In the genomic region with DNA sequence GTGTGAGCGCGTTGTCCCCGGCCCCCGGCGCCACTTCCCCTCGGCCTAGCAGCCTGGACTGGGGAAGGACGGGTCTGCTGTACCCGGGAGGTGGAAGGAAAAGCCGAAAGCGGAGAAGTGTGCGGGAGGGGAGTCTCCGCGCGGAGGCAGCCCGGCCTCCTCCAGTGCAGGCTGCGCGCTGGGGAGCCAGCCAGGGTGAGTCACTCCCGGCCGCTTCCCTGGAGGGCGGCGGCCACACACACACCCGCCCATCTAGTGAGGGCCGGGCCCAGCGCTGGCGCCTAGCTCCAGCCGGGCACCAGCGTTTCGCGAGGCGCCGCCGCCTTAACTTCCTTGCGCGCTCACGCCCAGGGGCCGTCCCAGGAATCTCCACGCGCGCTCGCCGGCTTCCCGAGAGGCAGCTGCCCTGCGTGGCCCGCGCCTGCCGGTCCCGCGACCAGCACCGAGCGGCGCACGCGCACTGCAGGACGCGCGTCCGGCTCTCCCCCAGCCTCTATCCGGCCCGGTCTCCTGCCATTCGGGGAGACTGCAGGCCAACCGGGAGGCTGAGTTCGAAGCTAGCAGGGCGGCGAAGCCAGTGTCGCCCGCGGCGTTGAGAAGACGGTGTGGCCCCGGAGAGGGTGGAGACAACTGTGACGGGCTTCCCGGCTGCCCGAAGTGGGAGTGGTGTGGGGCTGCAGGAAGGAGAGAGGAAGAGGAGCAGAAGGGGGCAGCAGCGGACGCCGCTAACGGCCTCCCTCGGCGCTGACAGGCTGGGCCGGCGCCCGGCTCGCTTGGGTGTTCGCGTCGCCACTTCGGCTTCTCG, we compare ENCODE assay signal across 8 cellular contexts. TPM values are rescaled to one million over a fixed set of nuclear protein-coding genes. Genes with fewer than 3 reads are reported as not detected.
DNase-seq lines count a peak whose midpoint lies in the region; TF ChIP-seq lines count a peak whose summit lies in the region.

A gene (plus strand): TSS at position 702 of the 805 bp plus-strand sequence. CDS start 36,716 bp downstream, outside the sequence.

- no peak within 1 kb of the TSS for H2BK15ac ChIP-seq in H9 (ENCODE audit: low read depth, low read length)

- no CpG with 5 or more reads among the region's 88 CpGs for WGBS in H9 (ENCODE audit: extremely low coverage, insufficient read length, low lambda C conversion rate)
- under 1% methylated on average over 88 of the region's 88 CpGs for WGBS in thymus

- DNase-seq in GF-D8 (lab: John Stamatoyannopoulos, UW) (peak; percentile 90), H9 (peak; percentile 91), M059J (ENCODE audit: low read depth) (peak; percentile 97), SK-N-DZ (ENCODE audit: low spot score) (peak; percentile 80), glomerular visceral epithelial cell (ENCODE audit: extremely low spot score) (peak; percentile 94), osteocyte (ENCODE audit: extremely low spot score, unreplicated experiment) (peak; percentile 98)
- DNase-seq in activated naive CD4-positive, alpha-beta T cell treated with anti-CD3 and anti-CD28 coated beads, Interleukin-2, amount 10 ng/mL, durations not matched to agents 7 days and 5 days: peak; percentile 94

- no peak within 1 kb of the TSS for H4K91ac ChIP-seq in H9 (ENCODE audit: insufficient read length, low read depth, low read length)

- H2BK120ac ChIP-seq in H9 (ENCODE audit: low read depth, low read length, poor library complexity, severe bottlenecking): no peak within 1 kb of the TSS

- H2BK12ac ChIP-seq in H9 (ENCODE audit: insufficient read length, low read depth, low read length): no peak within 1 kb of the TSS

- H3K23me2 ChIP-seq in H9 (ENCODE audit: insufficient read length, low read depth, low read length, poor library complexity, severe bottlenecking): peaks cover 12% of the 10 kb centered on the region

- peak within 1 kb of the TSS; percentile 40 to 88 (median 83); a peak in 4 of 7 replicates for H3K27ac Mint-ChIP-seq in H9
- H3K27ac Mint-ChIP-seq in activated naive CD4-positive, alpha-beta T cell treated with anti-CD3 and anti-CD28 coated beads, Interleukin-2, amount 10 ng/mL, durations not matched to agents 7 days and 5 days: peak within 1 kb of the TSS; percentile 99
- H3K27ac Mint-ChIP-seq in osteocyte (ENCODE audit: unreplicated experiment): peak within 1 kb of the TSS; percentile 99

- H3K27me3 ChIP-seq in H9 (ENCODE audit: insufficient read depth, low read length) (no peaks in the 10 kb centered on the region; the same call in 1 of the 2 replicates), thymus (ENCODE audit: control insufficient read depth, insufficient read depth) (no peaks in the 10 kb centered on the region)

- H2AK5ac ChIP-seq in H9 (ENCODE audit: insufficient read length, low read length): no peak within 1 kb of the TSS

- H3K4me1 Mint-ChIP-seq in H9 (peaks cover 15 to 17% of the 10 kb centered on the region in 2 experiments), osteocyte (ENCODE audit: unreplicated experiment) (peaks cover 39% of the 10 kb centered on the region)
- H3K4me1 Mint-ChIP-seq in activated naive CD4-positive, alpha-beta T cell treated with anti-CD3 and anti-CD28 coated beads, Interleukin-2, amount 10 ng/mL, durations not matched to agents 7 days and 5 days: peaks cover 46% of the 10 kb centered on the region

- no peaks in the 10 kb centered on the region for H3K36me3 ChIP-seq in thymus (ENCODE audit: control insufficient read depth, insufficient read depth)

- H3K18ac ChIP-seq in H9 (ENCODE audit: insufficient read length, low read depth, low read length): peak within 1 kb of the TSS; percentile 4

- H3K4ac ChIP-seq in H9 (ENCODE audit: low read depth, low read length): no peak within 1 kb of the TSS

- peak within 1 kb of the TSS; percentile 40 for H3K9ac ChIP-seq in H9 (ENCODE audit: extremely low read depth, insufficient read length, low read length)

- no peak within 1 kb of the TSS for H2AFZ ChIP-seq in H9 (ENCODE audit: low read length)

- no peak within 1 kb of the TSS for H4K8ac ChIP-seq in H9 (replicated peaks; ENCODE audit: insufficient read length, low read depth, low read length)

- H3K9me3 Mint-ChIP-seq in H9 (no peaks in the 10 kb centered on the region), osteocyte (ENCODE audit: unreplicated experiment) (no peaks in the 10 kb centered on the region)
- H3K9me3 Mint-ChIP-seq in activated naive CD4-positive, alpha-beta T cell treated with anti-CD3 and anti-CD28 coated beads, Interleukin-2, amount 10 ng/mL, durations not matched to agents 7 days and 5 days: no peaks in the 10 kb centered on the region

- peak; percentile 59 for TF ChIP-seq CTCF in H9 (conservative IDR thresholded peaks at IDR 0.05)
- peak; percentile 63 for TF ChIP-seq CTCF in osteocyte (IDR thresholded peaks at IDR 0.05)

- no peak within 1 kb of the TSS for H3K56ac ChIP-seq in H9 (ENCODE audit: insufficient read length, low read depth, low read length)

- peak within 1 kb of the TSS; percentile 65 for H3K4me2 ChIP-seq in H9 (ENCODE audit: insufficient read depth, insufficient read length, low read length)

- CTCF ChIA-PET in activated naive CD4-positive, alpha-beta T cell treated with anti-CD3 and anti-CD28 coated beads, Interleukin-2, amount 10 ng/mL, durations not matched to agents 7 days and 5 days (lab: Charles Lee): interaction anchor here (0.6 to 1.6 kb wide), 6 partner anchors 8 to 222 kb away, joined by 3 to 9 read pairs (median 4); a partner anchor contains a TSS

- H3K27ac ChIP-seq in H9 (ENCODE audit: insufficient read length, low read depth, low read length): no peak within 1 kb of the TSS
- peak within 1 kb of the TSS; percentile 93 for H3K27ac ChIP-seq in thymus (ENCODE audit: low read depth)

- H3K4me3 Mint-ChIP-seq in H9 (peak within 1 kb of the TSS; percentile 85 to 87), osteocyte (ENCODE audit: unreplicated experiment) (peak within 1 kb of the TSS; percentile 88)
- no peak within 1 kb of the TSS for H3K4me3 Mint-ChIP-seq in activated naive CD4-positive, alpha-beta T cell treated with anti-CD3 and anti-CD28 coated beads, Interleukin-2, amount 10 ng/mL, durations not matched to agents 7 days and 5 days

- peak within 1 kb of the TSS; percentile 77; the same call in 1 of the 2 replicates for H3K14ac ChIP-seq in H9 (ENCODE audit: insufficient read depth, low read length)

- no peaks in the 10 kb centered on the region for H3K79me1 ChIP-seq in H9 (ENCODE audit: insufficient read depth, low read depth, low read length, poor library complexity, severe bottlenecking)

- no peaks in the 10 kb centered on the region for H3K79me2 ChIP-seq in H9 (ENCODE audit: insufficient read depth, low read length)

- no peak within 1 kb of the TSS for H3T11ph ChIP-seq in H9 (ENCODE audit: low read length)

- H3K4me3 ChIP-seq in thymus (ENCODE audit: low read length): peak within 1 kb of the TSS; percentile 85

- no peaks in the 10 kb centered on the region; a peak in 1 of 7 replicates for H3K36me3 Mint-ChIP-seq in H9 (ENCODE audit: insufficient read depth in 1 of 3, low read depth in 3 of 3)
- peaks cover 15% of the 10 kb centered on the region for H3K36me3 Mint-ChIP-seq in activated naive CD4-positive, alpha-beta T cell treated with anti-CD3 and anti-CD28 coated beads, Interleukin-2, amount 10 ng/mL, durations not matched to agents 7 days and 5 days
- H3K36me3 Mint-ChIP-seq in osteocyte (ENCODE audit: unreplicated experiment): peaks cover 2% of the 10 kb centered on the region

- peaks cover 15% of the 10 kb centered on the region for H3K27me3 Mint-ChIP-seq in H9 (ENCODE audit: low read depth)
- no peaks in the 10 kb centered on the region for H3K27me3 Mint-ChIP-seq in activated naive CD4-positive, alpha-beta T cell treated with anti-CD3 and anti-CD28 coated beads, Interleukin-2, amount 10 ng/mL, durations not matched to agents 7 days and 5 days
- H3K27me3 Mint-ChIP-seq in osteocyte (ENCODE audit: unreplicated experiment): no peaks in the 10 kb centered on the region

- H3K4me1 ChIP-seq in H9 (ENCODE audit: insufficient read depth, low read length) (peaks cover 3% of the 10 kb centered on the region; the same call in 1 of the 2 replicates), thymus (ENCODE audit: control insufficient read depth, insufficient read depth, low read length) (peaks cover 11% of the 10 kb centered on the region)

- no peak within 1 kb of the TSS for H2BK5ac ChIP-seq in H9 (ENCODE audit: insufficient read length, low read length)

- H4K5ac ChIP-seq in H9 (ENCODE audit: insufficient read length, low read depth, low read length): no peak within 1 kb of the TSS

- no peaks in the 10 kb centered on the region for H4K20me1 ChIP-seq in H9 (ENCODE audit: control insufficient read depth, insufficient read depth, insufficient read length)

- no peak within 1 kb of the TSS for H3K23ac ChIP-seq in H9 (ENCODE audit: insufficient read length, low read depth, low read length)

- H2BK20ac ChIP-seq in H9 (ENCODE audit: low read depth, low read length, poor library complexity, severe bottlenecking): no peak within 1 kb of the TSS

- H3K9me3 ChIP-seq in H9 (ENCODE audit: control insufficient read depth, low read depth, low read length) (no peaks in the 10 kb centered on the region), thymus (ENCODE audit: control insufficient read depth) (no peaks in the 10 kb centered on the region)

RNA-seq across cellular contexts. Expression of the gene that starts here (rescaled TPM):
- total RNA-seq in H9 (2021): 3.4 and 4.0 TPM in 2 replicates
- total RNA-seq in M059J (2014; rRNA removed; shearing (Covaris generic)): 3.2 and 6.5 TPM in 2 replicates
- 0.80 and 1.0 TPM in 2 replicates for polyA plus RNA-seq in SK-N-DZ (2014; cell fraction: cytosol; rRNA removed)
- 0.89 and 5.2 TPM in 2 replicates for polyA plus RNA-seq in SK-N-DZ (2014; cell fraction: nucleus; rRNA removed)
- total RNA-seq in osteocyte: 23.3 and 24.6 TPM in 2 replicates
- polyA plus RNA-seq in thymus: 13.9 TPM
